ENCODE assay signal across 9 cellular contexts in the genomic region with DNA sequence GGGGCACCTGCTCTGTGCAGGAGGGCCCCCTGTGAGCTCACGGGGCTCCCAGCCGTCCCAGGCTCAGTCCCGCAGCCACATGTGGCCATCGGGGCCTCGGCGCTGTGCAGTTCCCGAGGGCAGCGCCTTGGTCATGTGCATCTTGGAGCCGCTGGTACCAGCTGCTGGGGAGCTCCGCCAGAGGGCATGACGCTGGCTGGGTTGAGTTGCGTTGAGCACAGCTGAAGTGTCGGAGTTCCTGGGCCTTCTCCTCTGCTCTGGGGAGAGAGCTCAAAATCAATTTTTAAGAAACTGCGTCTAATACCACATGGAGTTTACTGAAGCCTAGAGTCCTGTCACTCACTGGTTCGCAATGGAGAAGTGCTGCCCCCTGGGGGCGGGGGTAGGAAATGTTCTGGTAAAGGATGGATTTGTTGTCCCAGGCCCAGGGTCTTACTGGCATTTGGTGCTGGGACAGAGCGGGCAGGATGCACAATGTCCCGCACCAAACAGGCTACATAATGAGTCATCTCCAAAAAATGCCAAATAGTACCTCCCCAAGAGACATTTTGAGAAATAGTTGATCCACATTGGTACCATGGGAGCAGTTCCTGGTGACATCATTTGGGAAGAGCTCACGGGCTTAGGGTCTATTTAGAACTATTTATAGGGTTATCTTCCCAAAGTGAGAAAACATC. TPM values are rescaled to one million over a fixed set of nuclear protein-coding genes. Genes with fewer than 3 reads are reported as not detected.
DNase-seq lines count a peak whose midpoint lies in the region; ATAC-seq, FAIRE-seq and TF ChIP-seq lines count a peak whose summit lies in the region.
"Had no signal": no experiment of that assay in that cellular context is flagged by ENCODE, and none has a peak within 500 bp of the region (broad histone marks: within the 10 kb centered on the region; RNA-seq: fewer than 3 reads in every experiment).

No MANE protein-coding gene starts in this region.

- H3K4me3 Mint-ChIP-seq in immature natural killer cell: no peak overlapping the region
- H3K4me3 Mint-ChIP-seq: stimulated activated naive CD8-positive, alpha-beta T cell treated with anti-CD3 and anti-CD28 coated beads, Interleukin-15, Interleukin-2, amounts not matched to agents 100 ng/mL and 50 ng/mL, for 24 hours had no signal

- intact Hi-C loops in K562 (cut with micrococcal nuclease): loop anchor here (1.0 to 10.0 kb wide), 2 partner anchors 104 to 358 kb away; no protein-coding TSS in a partner anchor

- in situ Hi-C loops in GM13977 (cut with MboI; ENCODE audit: low pct_unique_long_range_greater_than_20kb, low sequenced_read_pairs, unreplicated experiment) (loop anchor here (5.0 to 25.0 kb wide), 3 partner anchors 105 to 745 kb away; a partner anchor contains a TSS), K562 (cut with MboI) (loop anchor here (5.0 kb wide), 3 partner anchors 105 to 745 kb away; a partner anchor contains a TSS)

- H3K4me3 ChIP-seq in K562: no peak overlapping the region

- BruUV-seq in K562 (replicated peaks; lab: Mats Ljungman, UMichigan): no TSS peak

- H4K20me1 ChIP-seq in K562 (replicated peaks; ENCODE audit: control insufficient read depth, insufficient read depth, low read length): peaks cover 5% of the 10 kb centered on the region

- no peaks in the 10 kb centered on the region for H3K9me3 ChIP-seq in K562 (replicated peaks; ENCODE audit: control insufficient read depth, insufficient read depth, low read depth, low read length)

- TF ChIP-seq EP300 in K562 (IDR thresholded peaks at IDR 0.05; ENCODE audit: low read length): no peak

- peaks cover 22 to 86% of the 10 kb centered on the region in 2 experiments for H3K27me3 ChIP-seq in K562 (ENCODE audit: control insufficient read depth in 2 of 2, insufficient read depth in 2 of 2, low read length in 2 of 2)

- H3K4me1 ChIP-seq in K562 (replicated peaks in 1 of 2; ENCODE audit: control insufficient read depth in 2 of 2, insufficient read depth in 2 of 2, low read length in 2 of 2): peaks cover 8 to 12% of the 10 kb centered on the region in 2 experiments; a peak in 3 of 5 replicates

- FAIRE-seq in K562 (lab: Jason Lieb, UNC): peak; percentile 91

- peak; percentile 49 for DNase-seq in 8988T
- peak; percentile 67 for DNase-seq in GM13977 (ENCODE audit: low spot score)
- peak; percentile 60 for DNase-seq in NCI-H146 (lab: John Stamatoyannopoulos, UW)
- DNase-seq in T-helper 22 cell (ENCODE audit: low read depth): peak; percentile 9
- peak; percentile 60 to 73 (median 72) for DNase-seq in K562 (ENCODE audit: extremely low read depth in 1 of 4, low spot score in 3 of 4)
- DNase-seq in immature natural killer cell: peak; percentile 19 to 35 (median 28)
- peak; percentile 46 to 67 (median 61) for DNase-seq in stimulated activated CD4-positive, alpha-beta T cell treated with anti-CD3 and anti-CD28 coated beads, Interleukin-12 subunit alpha, Interleukin-12 subunit beta, amount 100 ng/mL, for 48 hours (ENCODE audit: low read depth in 2 of 3, low spot score in 1 of 3)

- H3K36me3 ChIP-seq in K562 (ENCODE audit: control insufficient read depth, insufficient read depth, low read length): no peaks in the 10 kb centered on the region; the same call in 2 of the 3 replicates

- 18% methylated on average over 17 of the region's 19 CpGs for WGBS in K562 (ENCODE audit: insufficient coverage, low coverage, missing lambda C conversion rate)

- no peak overlapping the region for H3K9ac ChIP-seq in K562 (ENCODE audit: insufficient read depth in 1 of 2, low read depth in 2 of 2, low read length in 2 of 2)

- no peak overlapping the region for H3K4me2 ChIP-seq in K562 (ENCODE audit: insufficient read depth, low read length)

- H3K9me3 Mint-ChIP-seq in immature natural killer cell: no peaks in the 10 kb centered on the region
- H3K9me3 Mint-ChIP-seq: stimulated activated naive CD8-positive, alpha-beta T cell treated with anti-CD3 and anti-CD28 coated beads, Interleukin-15, Interleukin-2, amounts not matched to agents 100 ng/mL and 50 ng/mL, for 24 hours had no signal

- ATAC-seq in K562 (peak; percentile 82), HG03342 (IDR thresholded peaks at IDR 0.05; ENCODE audit: unreplicated experiment) (no peak)

- peaks cover 2 to 3% (median 3%) of the 10 kb centered on the region in 3 donors for H3K27me3 Mint-ChIP-seq in immature natural killer cell (ENCODE audit: low read depth in 3 of 3)

- no peak overlapping the region for H3K27ac Mint-ChIP-seq in immature natural killer cell
- H3K27ac Mint-ChIP-seq: stimulated activated naive CD8-positive, alpha-beta T cell treated with anti-CD3 and anti-CD28 coated beads, Interleukin-15, Interleukin-2, amounts not matched to agents 100 ng/mL and 50 ng/mL, for 24 hours had no signal

- H2AFZ ChIP-seq in K562 (ENCODE audit: low read depth, low read length): no peak overlapping the region

- peak; percentile 76 to 88 for TF ChIP-seq RAD21 in K562 (CRISPR knock-in tag; conservative IDR thresholded peaks at IDR 0.05 in 1 of 2, IDR thresholded peaks at IDR 0.05 in 1 of 2)

- no peaks in the 10 kb centered on the region for H3K4me1 Mint-ChIP-seq in immature natural killer cell

- peak; percentile 75 for TF ChIP-seq CTCF in GM13977 (IDR thresholded peaks at IDR 0.05; ENCODE audit: extremely low read depth, insufficient read depth, missing control alignments)
- TF ChIP-seq CTCF in K562 (IDR thresholded peaks at IDR 0.05 in 2 of 3, conservative IDR thresholded peaks at IDR 0.05 in 1 of 3; ENCODE audit: insufficient read depth in 2 of 3, low read depth in 1 of 3, low read length in 3 of 3): peak; percentile 82 to 89 (median 86)

- no peaks in the 10 kb centered on the region for H3K36me3 Mint-ChIP-seq in immature natural killer cell

- POLR2A ChIA-PET in K562 (lab: Yijun Ruan, JAX): interaction anchor here (0.7 to 1.5 kb wide), 2 partner anchors 21 to 785 kb away, joined by 3 to 5 read pairs; no protein-coding TSS in a partner anchor

- TF ChIP-seq POLR2A in K562 (conservative IDR thresholded peaks at IDR 0.05): no peak

- H3K79me2 ChIP-seq in K562 (ENCODE audit: control insufficient read depth, insufficient read depth, low read length): no peaks in the 10 kb centered on the region

- H3K27ac ChIP-seq in K562 (ENCODE audit: extremely low read depth, low read depth, low read length): no peak overlapping the region

- H3K9me1 ChIP-seq in K562 (ENCODE audit: control insufficient read depth, insufficient read depth, low read length): no peaks in the 10 kb centered on the region

- CTCF ChIA-PET in K562 (lab: Yijun Ruan, JAX; ENCODE audit: low intra/inter-chr PET ratio): interaction anchor here (1.1 to 3.6 kb wide), 5 partner anchors 106 to 453 kb away, joined by 3 to 56 read pairs (median 7); a partner anchor contains a TSS

TF ChIP-seq in K562, 482 proteins besides CTCF, POLR2A, EP300 and RAD21 (continues in another document):
- TF ChIP-seq STAG1 (CRISPR knock-in tag; IDR thresholded peaks at IDR 0.05; ENCODE audit: borderline replicate concordance): peak; percentile 47; the same call in 1 of the 2 replicates
- peak; percentile 24; the same call in 1 of the 2 replicates for TF ChIP-seq ATF3 (IDR thresholded peaks at IDR 0.05)
- TF ChIP-seq ATF3 (CRISPR knock-in tag; conservative IDR thresholded peaks at IDR 0.05): no peak
- 0 out of 4 replicates have a peak, but pooled peaks of 1 of the 2 experiments have one; percentile 29 for TF ChIP-seq RCOR1 (IDR thresholded peaks at IDR 0.05; ENCODE audit: borderline replicate concordance in 1 of 2, low read depth in 2 of 2, low read length in 2 of 2)
- TF ChIP-seq, protein P1, sequence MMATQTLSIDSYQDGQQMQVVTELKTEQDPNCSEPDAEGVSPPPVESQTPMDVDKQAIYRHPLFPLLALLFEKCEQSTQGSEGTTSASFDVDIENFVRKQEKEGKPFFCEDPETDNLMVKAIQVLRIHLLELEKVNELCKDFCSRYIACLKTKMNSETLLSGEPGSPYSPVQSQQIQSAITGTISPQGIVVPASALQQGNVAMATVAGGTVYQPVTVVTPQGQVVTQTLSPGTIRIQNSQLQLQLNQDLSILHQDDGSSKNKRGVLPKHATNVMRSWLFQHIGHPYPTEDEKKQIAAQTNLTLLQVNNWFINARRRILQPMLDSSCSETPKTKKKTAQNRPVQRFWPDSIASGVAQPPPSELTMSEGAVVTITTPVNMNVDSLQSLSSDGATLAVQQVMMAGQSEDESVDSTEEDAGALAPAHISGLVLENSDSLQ (IDR thresholded peaks at IDR 0.05): peak; percentile 88
- TF ChIP-seq ZNF384 (IDR thresholded peaks at IDR 0.05; ENCODE audit: low read depth, low read length): no peak

RNA-seq across cellular contexts. Expression of gene GREB1, which starts 48.8 kb away (rescaled TPM):
- 0.21 and 0.90 TPM in 2 replicates for total RNA-seq in K562 (2011; cell fraction: chromatin; rRNA removed; ENCODE audit: low replicate concordance)
- total RNA-seq in K562 (2011; cell fraction: nucleolus; rRNA removed): 0.33 and 1.2 TPM in 2 replicates
- not detected in 2 replicates for total RNA-seq in K562 (2011; cell fraction: nucleoplasm; rRNA removed)
- total RNA-seq in K562 (2014; rRNA removed) (0.65 TPM in 1 of 2 replicates, not detected in the other), K562 (2014; rRNA removed; fragmentation: Illumina TruSeq; extraction: Trizol) (0.44 TPM in 1 of 2 replicates, not detected in the other), K562 (2015; rRNA removed; fragmentation: Illumina TruSeq; extraction: Trizol) (0.07 and 0.19 TPM in 2 replicates), K562 (2021) (0.42 and 1.3 TPM in 2 replicates)
- polyA plus RNA-seq in K562 (2011; rRNA removed) (0.07 and 0.22 TPM in 2 replicates), K562 (2014; fragmentation: Illumina TruSeq; extraction: Trizol) (0.07 and 0.09 TPM in 2 replicates), K562 (2014; fragmentation: Nextera tagmentation; extraction: Ambion mirVana) (under 1 TPM; 0.04 to 0.11 TPM), K562 (2014; rRNA removed) (0.58 and 0.86 TPM in 2 replicates), immature natural killer cell (under 1 TPM in 1 of 3 donors, not detected in 2; 0.41 TPM)
- 0.15 and 0.21 TPM in 2 replicates for polyA plus RNA-seq in K562 (2011; cell fraction: cytosol; rRNA removed)
- 0.04 and 0.13 TPM in 2 replicates for polyA plus RNA-seq in K562 (2011; cell fraction: nucleus; rRNA removed)
- 0.15 and 0.16 TPM in 2 replicates for polyA plus RNA-seq in K562 (2012)
- polyA minus RNA-seq in K562 (2011; rRNA and poly(A)+ RNA removed): not detected in 2 replicates
- polyA minus RNA-seq in K562 (2011; cell fraction: cytosol; rRNA and poly(A)+ RNA removed): not detected in 2 replicates
- polyA minus RNA-seq in K562 (2011; cell fraction: nucleus; rRNA and poly(A)+ RNA removed): not detected in 2 replicates

Comparison
In these comparisons a context has a peak if more than half of its experiments do, and no peak if none do; other contexts are left out.
1. DNase-seq: peak in every context shown above with its lines; median percentile 72 in K562; 67 in GM13977; 61 in stimulated activated CD4-positive, alpha-beta T cell treated with anti-CD3 and anti-CD28 coated beads, Interleukin-12 subunit alpha, Interleukin-12 subunit beta, amount 100 ng/mL, for 48 hours; 60 in NCI-H146; 49 in 8988T; 28 in immature natural killer cell; 9 in T-helper 22 cell.